ENCODE assay signal across 12 cellular contexts in the genomic region with DNA sequence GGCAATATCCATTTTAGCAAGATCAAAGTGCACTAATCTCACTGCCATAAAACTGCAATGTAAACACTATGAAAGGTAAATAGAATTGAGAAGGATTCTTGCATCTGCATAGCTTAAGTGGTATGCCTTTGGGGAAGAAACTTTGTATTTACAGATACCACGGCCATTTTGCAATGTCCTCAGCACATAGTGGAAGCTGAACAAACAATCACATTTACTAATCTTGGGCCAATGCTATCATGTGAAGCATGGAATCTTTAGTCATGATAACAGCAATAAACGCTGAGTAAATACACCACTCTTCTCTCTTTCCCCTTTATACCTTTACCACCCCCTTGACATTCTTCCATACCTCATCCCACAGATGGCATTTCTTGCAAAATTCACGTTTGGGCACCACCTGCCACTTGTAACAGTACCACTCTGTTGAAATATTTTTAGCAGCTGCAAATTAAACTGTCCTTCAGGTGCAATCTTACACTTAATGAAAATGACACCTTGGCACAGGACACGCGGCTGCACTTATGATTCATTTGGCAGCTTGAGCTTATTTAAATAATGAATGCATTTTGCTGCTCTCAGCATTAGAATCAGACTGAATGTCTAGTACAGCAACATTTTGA.
A peak's percentile ranks its signal among the peaks of the same experiment; 100 is the strongest.
DNase-seq lines count a peak whose midpoint lies in the region; ATAC-seq and TF ChIP-seq lines count a peak whose summit lies in the region.
"Had no signal": no experiment of that assay in that cellular context is flagged by ENCODE, and none has a peak within 500 bp of the region (broad histone marks: within the 10 kb centered on the region; RNA-seq: fewer than 3 reads in every experiment).

No MANE protein-coding gene starts in this region.

- ATAC-seq in GM19397 (IDR thresholded peaks at IDR 0.05; ENCODE audit: unreplicated experiment) = no peak
- ATAC-seq: T-helper 17 cell had no signal

- H3K4me1 Mint-ChIP-seq in type B pancreatic cell (ENCODE audit: unreplicated experiment) = peaks cover 19% of the 10 kb centered on the region
- no peaks in the 10 kb centered on the region for H3K4me1 Mint-ChIP-seq in CD14-positive monocyte
- H3K4me1 Mint-ChIP-seq: T-helper 17 cell had no signal

- no peak overlapping the region for H3K9ac ChIP-seq in endocrine pancreas (ENCODE audit: control insufficient read depth, insufficient read depth, low read length)

- no peaks in the 10 kb centered on the region for H3K36me3 ChIP-seq in endocrine pancreas (ENCODE audit: control insufficient read depth, insufficient read depth, low read length)
- H3K36me3 ChIP-seq: lower lobe of right lung had no signal

- peaks cover 9% of the 10 kb centered on the region for H3K36me3 Mint-ChIP-seq in type B pancreatic cell
- no peaks in the 10 kb centered on the region for H3K36me3 Mint-ChIP-seq in CD14-positive monocyte

- intact Hi-C loops in CD14-positive monocyte (cut with micrococcal nuclease) = no loop called here

- DNase-seq in SIG-M5 treated with dmso at 0.1 percent for 504 hours (lab: John Stamatoyannopoulos, UW; ENCODE audit: unreplicated experiment) (peak; percentile 27), SIG-M5 (lab: John Stamatoyannopoulos, UW) (no peak), NCI-H524 treated with DMSO at 0.1 percent for 48 hours (lab: John Stamatoyannopoulos, UW) (peak; percentile 65), type B pancreatic cell (ENCODE audit: extremely low spot score, unreplicated experiment) (no peak), dedifferentiated amniotic fluid mesenchymal stem cell (ENCODE audit: extremely low spot score) (no peak), CD14-positive monocyte (ENCODE audit: low spot score) (no peak)
- DNase-seq: lower lobe of right lung, NCI-H1048, T-helper 17 cell had no signal

- peak overlapping the region; percentile 66 for H3K4me3 ChIP-seq in endocrine pancreas (ENCODE audit: control insufficient read depth, insufficient read depth, low read length)
- H3K4me3 ChIP-seq: lower lobe of right lung had no signal

- no peaks in the 10 kb centered on the region for H3K27me3 Mint-ChIP-seq in type B pancreatic cell
- H3K27me3 Mint-ChIP-seq in CD14-positive monocyte (ENCODE audit: low read depth in 3 of 3) = peaks cover 0 to under 1% (median 0%) of the 10 kb centered on the region in 3 donors
- H3K27me3 Mint-ChIP-seq: brain, T-helper 17 cell had no signal

- H3K27ac Mint-ChIP-seq in type B pancreatic cell = peak overlapping the region; percentile 53
- no peak overlapping the region for H3K27ac Mint-ChIP-seq in CD14-positive monocyte
- H3K27ac Mint-ChIP-seq: T-helper 17 cell had no signal

- H3K9me3 ChIP-seq in endocrine pancreas (ENCODE audit: control insufficient read depth, low read length) = no peaks in the 10 kb centered on the region
- H3K9me3 ChIP-seq: lower lobe of right lung had no signal

- no peaks in the 10 kb centered on the region for H3K4me1 ChIP-seq in endocrine pancreas (ENCODE audit: control insufficient read depth, insufficient read depth, low read length)

- H3K27me3 ChIP-seq in endocrine pancreas (ENCODE audit: control insufficient read depth, insufficient read depth, low read length) = no peaks in the 10 kb centered on the region

- H3K4me3 Mint-ChIP-seq in type B pancreatic cell (peak overlapping the region; percentile 6), CD14-positive monocyte (no peak overlapping the region)
- H3K4me3 Mint-ChIP-seq: brain, T-helper 17 cell had no signal

- H3K9me3 Mint-ChIP-seq in type B pancreatic cell (peaks cover 2% of the 10 kb centered on the region), CD14-positive monocyte (peaks cover 0 to 6% (median 3%) of the 10 kb centered on the region in 7 donors)
- H3K9me3 Mint-ChIP-seq: brain had no signal

- no peak for TF ChIP-seq CTCF in type B pancreatic cell (conservative IDR thresholded peaks at IDR 0.05)
- TF ChIP-seq CTCF in CD14-positive monocyte (IDR thresholded peaks at IDR 0.05) = no peak

Comparison
In these comparisons a context has a peak if more than half of its experiments do, and no peak if none do; other contexts are left out.
1. DNase-seq: peak in SIG-M5 treated with dmso at 0.1 percent for 504 hours (single experiment) and NCI-H524 treated with DMSO at 0.1 percent for 48 hours (single experiment); none in SIG-M5 (single experiment), type B pancreatic cell (single experiment), dedifferentiated amniotic fluid mesenchymal stem cell (single experiment) and CD14-positive monocyte (single experiment).